1 cellular context compared by ENCODE assay signal in the genomic region with DNA sequence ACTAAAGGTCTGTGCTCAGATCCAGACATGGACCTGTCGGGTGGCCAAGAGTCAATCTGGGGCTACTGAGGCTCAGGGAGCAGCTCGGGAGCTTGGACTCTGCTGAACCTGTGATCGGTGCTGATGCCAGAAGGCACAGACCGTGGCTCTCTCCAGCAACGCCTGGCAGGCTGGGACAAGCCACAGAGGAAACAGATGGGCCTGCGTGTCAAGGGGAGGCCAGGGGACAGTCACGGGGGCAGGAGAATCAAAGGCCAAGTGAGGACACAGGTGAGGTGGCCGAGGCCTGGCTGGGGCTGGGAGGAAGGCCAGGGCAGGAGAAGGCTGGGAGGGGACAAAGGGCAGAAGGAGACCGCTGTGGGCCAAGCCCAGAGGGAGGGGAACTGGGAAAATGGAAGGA.
TF ChIP-seq lines count a peak whose summit lies in the region.

No MANE protein-coding gene starts in this region.

TF ChIP-seq in HepG2, 621 proteins besides CTCF, POLR2A, EP300 and RAD21 (continues in another document):
- TF ChIP-seq, protein P1, sequence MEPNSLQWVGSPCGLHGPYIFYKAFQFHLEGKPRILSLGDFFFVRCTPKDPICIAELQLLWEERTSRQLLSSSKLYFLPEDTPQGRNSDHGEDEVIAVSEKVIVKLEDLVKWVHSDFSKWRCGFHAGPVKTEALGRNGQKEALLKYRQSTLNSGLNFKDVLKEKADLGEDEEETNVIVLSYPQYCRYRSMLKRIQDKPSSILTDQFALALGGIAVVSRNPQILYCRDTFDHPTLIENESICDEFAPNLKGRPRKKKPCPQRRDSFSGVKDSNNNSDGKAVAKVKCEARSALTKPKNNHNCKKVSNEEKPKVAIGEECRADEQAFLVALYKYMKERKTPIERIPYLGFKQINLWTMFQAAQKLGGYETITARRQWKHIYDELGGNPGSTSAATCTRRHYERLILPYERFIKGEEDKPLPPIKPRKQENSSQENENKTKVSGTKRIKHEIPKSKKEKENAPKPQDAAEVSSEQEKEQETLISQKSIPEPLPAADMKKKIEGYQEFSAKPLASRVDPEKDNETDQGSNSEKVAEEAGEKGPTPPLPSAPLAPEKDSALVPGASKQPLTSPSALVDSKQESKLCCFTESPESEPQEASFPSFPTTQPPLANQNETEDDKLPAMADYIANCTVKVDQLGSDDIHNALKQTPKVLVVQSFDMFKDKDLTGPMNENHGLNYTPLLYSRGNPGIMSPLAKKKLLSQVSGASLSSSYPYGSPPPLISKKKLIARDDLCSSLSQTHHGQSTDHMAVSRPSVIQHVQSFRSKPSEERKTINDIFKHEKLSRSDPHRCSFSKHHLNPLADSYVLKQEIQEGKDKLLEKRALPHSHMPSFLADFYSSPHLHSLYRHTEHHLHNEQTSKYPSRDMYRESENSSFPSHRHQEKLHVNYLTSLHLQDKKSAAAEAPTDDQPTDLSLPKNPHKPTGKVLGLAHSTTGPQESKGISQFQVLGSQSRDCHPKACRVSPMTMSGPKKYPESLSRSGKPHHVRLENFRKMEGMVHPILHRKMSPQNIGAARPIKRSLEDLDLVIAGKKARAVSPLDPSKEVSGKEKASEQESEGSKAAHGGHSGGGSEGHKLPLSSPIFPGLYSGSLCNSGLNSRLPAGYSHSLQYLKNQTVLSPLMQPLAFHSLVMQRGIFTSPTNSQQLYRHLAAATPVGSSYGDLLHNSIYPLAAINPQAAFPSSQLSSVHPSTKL (CRISPR knock-in tag; IDR thresholded peaks at IDR 0.05): peak; percentile 77
- no peak for TF ChIP-seq ZNF337 (CRISPR knock-in tag; IDR thresholded peaks at IDR 0.05; ENCODE audit: borderline replicate concordance, low read depth)
- peak; percentile 74 for TF ChIP-seq HOXA3 (CRISPR knock-in tag; IDR thresholded peaks at IDR 0.05)
- no peak for TF ChIP-seq ELF4 (CRISPR knock-in tag; IDR thresholded peaks at IDR 0.05; ENCODE audit: borderline replicate concordance)
- no peak for TF ChIP-seq IKZF1 (IDR thresholded peaks at IDR 0.05)
- TF ChIP-seq NCOA2 (CRISPR knock-in tag; IDR thresholded peaks at IDR 0.05): peak; percentile 42; the same call in 1 of the 2 replicates
- TF ChIP-seq SALL1 (CRISPR knock-in tag; IDR thresholded peaks at IDR 0.05): peak; percentile 82
- peak; percentile 86 for TF ChIP-seq HNF4A (CRISPR knock-in tag; IDR thresholded peaks at IDR 0.05)
- TF ChIP-seq NR2F1 (CRISPR knock-in tag; IDR thresholded peaks at IDR 0.05): peak; percentile 61 to 71; a peak in 3 of 4 replicates
- TF ChIP-seq ZMYM2 (CRISPR knock-in tag; IDR thresholded peaks at IDR 0.05): peak; percentile 7; the same call in 1 of the 2 replicates
- peak; percentile 60 for TF ChIP-seq ZNF407 (CRISPR knock-in tag; IDR thresholded peaks at IDR 0.05; ENCODE audit: not compliant biosample characterization)
- peak; percentile 65; the same call in 1 of the 2 replicates for TF ChIP-seq SOX5 (CRISPR knock-in tag; IDR thresholded peaks at IDR 0.05; ENCODE audit: borderline replicate concordance)
- TF ChIP-seq ZNF770 (CRISPR knock-in tag; IDR thresholded peaks at IDR 0.05): peak; percentile 80
- TF ChIP-seq TFE3 (CRISPR knock-in tag; IDR thresholded peaks at IDR 0.05): peak; percentile 82
- TF ChIP-seq RARA (CRISPR knock-in tag; IDR thresholded peaks at IDR 0.05): peak; percentile 97
- peak; percentile 99 for TF ChIP-seq THRA (CRISPR knock-in tag; IDR thresholded peaks at IDR 0.05; ENCODE audit: borderline replicate concordance)
- TF ChIP-seq, protein P2, sequence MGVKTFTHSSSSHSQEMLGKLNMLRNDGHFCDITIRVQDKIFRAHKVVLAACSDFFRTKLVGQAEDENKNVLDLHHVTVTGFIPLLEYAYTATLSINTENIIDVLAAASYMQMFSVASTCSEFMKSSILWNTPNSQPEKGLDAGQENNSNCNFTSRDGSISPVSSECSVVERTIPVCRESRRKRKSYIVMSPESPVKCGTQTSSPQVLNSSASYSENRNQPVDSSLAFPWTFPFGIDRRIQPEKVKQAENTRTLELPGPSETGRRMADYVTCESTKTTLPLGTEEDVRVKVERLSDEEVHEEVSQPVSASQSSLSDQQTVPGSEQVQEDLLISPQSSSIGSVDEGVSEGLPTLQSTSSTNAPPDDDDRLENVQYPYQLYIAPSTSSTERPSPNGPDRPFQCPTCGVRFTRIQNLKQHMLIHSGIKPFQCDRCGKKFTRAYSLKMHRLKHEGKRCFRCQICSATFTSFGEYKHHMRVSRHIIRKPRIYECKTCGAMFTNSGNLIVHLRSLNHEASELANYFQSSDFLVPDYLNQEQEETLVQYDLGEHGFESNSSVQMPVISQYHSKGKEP (CRISPR knock-in tag; IDR thresholded peaks at IDR 0.05): no peak
- TF ChIP-seq SALL2 (CRISPR knock-in tag; IDR thresholded peaks at IDR 0.05): 0 out of 2 replicates have a peak, but pooled peaks have one; percentile 33
- no peak for TF ChIP-seq LCORL (IDR thresholded peaks at IDR 0.05)
- TF ChIP-seq LCORL (CRISPR knock-in tag; IDR thresholded peaks at IDR 0.05): 0 out of 2 replicates have a peak, but pooled peaks have one; percentile 53
- TF ChIP-seq ZNF256 (CRISPR knock-in tag; conservative IDR thresholded peaks at IDR 0.05): no peak
- TF ChIP-seq RCOR2 (CRISPR knock-in tag; IDR thresholded peaks at IDR 0.05): 0 out of 2 replicates have a peak, but pooled peaks have one; percentile 31
- no peak for TF ChIP-seq MATR3 (CRISPR knock-in tag; IDR thresholded peaks at IDR 0.05)
- peak; percentile 33; the same call in 1 of the 2 replicates for TF ChIP-seq HDAC2 (CRISPR knock-in tag; IDR thresholded peaks at IDR 0.05)
- TF ChIP-seq, protein P3, sequence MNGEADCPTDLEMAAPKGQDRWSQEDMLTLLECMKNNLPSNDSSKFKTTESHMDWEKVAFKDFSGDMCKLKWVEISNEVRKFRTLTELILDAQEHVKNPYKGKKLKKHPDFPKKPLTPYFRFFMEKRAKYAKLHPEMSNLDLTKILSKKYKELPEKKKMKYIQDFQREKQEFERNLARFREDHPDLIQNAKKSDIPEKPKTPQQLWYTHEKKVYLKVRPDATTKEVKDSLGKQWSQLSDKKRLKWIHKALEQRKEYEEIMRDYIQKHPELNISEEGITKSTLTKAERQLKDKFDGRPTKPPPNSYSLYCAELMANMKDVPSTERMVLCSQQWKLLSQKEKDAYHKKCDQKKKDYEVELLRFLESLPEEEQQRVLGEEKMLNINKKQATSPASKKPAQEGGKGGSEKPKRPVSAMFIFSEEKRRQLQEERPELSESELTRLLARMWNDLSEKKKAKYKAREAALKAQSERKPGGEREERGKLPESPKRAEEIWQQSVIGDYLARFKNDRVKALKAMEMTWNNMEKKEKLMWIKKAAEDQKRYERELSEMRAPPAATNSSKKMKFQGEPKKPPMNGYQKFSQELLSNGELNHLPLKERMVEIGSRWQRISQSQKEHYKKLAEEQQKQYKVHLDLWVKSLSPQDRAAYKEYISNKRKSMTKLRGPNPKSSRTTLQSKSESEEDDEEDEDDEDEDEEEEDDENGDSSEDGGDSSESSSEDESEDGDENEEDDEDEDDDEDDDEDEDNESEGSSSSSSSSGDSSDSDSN (CRISPR knock-in tag; IDR thresholded peaks at IDR 0.05): peak; percentile 65
- no peak for TF ChIP-seq YEATS4 (CRISPR knock-in tag; IDR thresholded peaks at IDR 0.05; ENCODE audit: borderline replicate concordance)
- TF ChIP-seq ELF3 (CRISPR knock-in tag; IDR thresholded peaks at IDR 0.05): peak; percentile 22; the same call in 1 of the 2 replicates
- TF ChIP-seq, protein P4, sequence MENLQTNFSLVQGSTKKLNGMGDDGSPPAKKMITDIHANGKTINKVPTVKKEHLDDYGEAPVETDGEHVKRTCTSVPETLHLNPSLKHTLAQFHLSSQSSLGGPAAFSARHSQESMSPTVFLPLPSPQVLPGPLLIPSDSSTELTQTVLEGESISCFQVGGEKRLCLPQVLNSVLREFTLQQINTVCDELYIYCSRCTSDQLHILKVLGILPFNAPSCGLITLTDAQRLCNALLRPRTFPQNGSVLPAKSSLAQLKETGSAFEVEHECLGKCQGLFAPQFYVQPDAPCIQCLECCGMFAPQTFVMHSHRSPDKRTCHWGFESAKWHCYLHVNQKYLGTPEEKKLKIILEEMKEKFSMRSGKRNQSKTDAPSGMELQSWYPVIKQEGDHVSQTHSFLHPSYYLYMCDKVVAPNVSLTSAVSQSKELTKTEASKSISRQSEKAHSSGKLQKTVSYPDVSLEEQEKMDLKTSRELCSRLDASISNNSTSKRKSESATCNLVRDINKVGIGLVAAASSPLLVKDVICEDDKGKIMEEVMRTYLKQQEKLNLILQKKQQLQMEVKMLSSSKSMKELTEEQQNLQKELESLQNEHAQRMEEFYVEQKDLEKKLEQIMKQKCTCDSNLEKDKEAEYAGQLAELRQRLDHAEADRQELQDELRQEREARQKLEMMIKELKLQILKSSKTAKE (CRISPR knock-in tag; IDR thresholded peaks at IDR 0.05; ENCODE audit: borderline replicate concordance): peak; percentile 66; the same call in 1 of the 2 replicates
- TF ChIP-seq ZNF292 (CRISPR knock-in tag; IDR thresholded peaks at IDR 0.05; ENCODE audit: borderline replicate concordance, low read depth): 0 out of 2 replicates have a peak, but pooled peaks have one; percentile 48
